Comparison of ENCODE assay signal across 8 cellular contexts in genomic region chr4:65007841-65008439, GRCh38.
DNase-seq lines count a peak whose midpoint lies in the region; ATAC-seq, FAIRE-seq and TF ChIP-seq lines count a peak whose summit lies in the region.

No MANE protein-coding gene starts in this region.

- peak; percentile 58 for TF ChIP-seq RAD21 in GM12878 (IDR thresholded peaks at IDR 0.05; ENCODE audit: insufficient read depth, low read depth, low read length)

- TF ChIP-seq CTCF in AG04450 (IDR thresholded peaks at IDR 0.05; ENCODE audit: low read depth, low read length) (0 out of 2 replicates have a peak, but pooled peaks have one; percentile 7), GM12875 (IDR thresholded peaks at IDR 0.05; ENCODE audit: borderline replicate concordance, insufficient read depth, low read depth, low read length) (0 out of 2 replicates have a peak, but pooled peaks have one; percentile 24), GM12878 (IDR thresholded peaks at IDR 0.05 in 2 of 3, conservative IDR thresholded peaks at IDR 0.05 in 1 of 3; ENCODE audit: control insufficient read depth in 2 of 3, extremely low read depth in 1 of 3, insufficient read depth in 1 of 3, low read depth in 3 of 3, low read length in 3 of 3) (peak; percentile 33 to 44 (median 35); a peak in 4 of 6 replicates)

- H2BK15ac ChIP-seq in mesenchymal stem cell (ENCODE audit: low read depth, poor library complexity, severe bottlenecking), result no peak overlapping the region

- no peaks in the 10 kb centered on the region for H3K79me2 ChIP-seq in GM12878 (ENCODE audit: control insufficient read depth, insufficient read depth, low read length)

- SMC1A ChIA-PET in GM12878 (lab: Charles Lee; ENCODE audit: uncharacterized antibody, unreplicated experiment), result interaction anchor here (1.0 kb wide), 1 partner anchor 29 kb away, joined by 3 read pairs; no protein-coding TSS in a partner anchor

- no peak for TF ChIP-seq POLR2A in GM12878 (IDR thresholded peaks at IDR 0.05; ENCODE audit: low read depth, low read length)

- H2AK5ac ChIP-seq in mesenchymal stem cell (ENCODE audit: low read length, severe bottlenecking), result no peak overlapping the region

- no peak overlapping the region for H3K23ac ChIP-seq in mesenchymal stem cell (ENCODE audit: low read length in 2 of 2)

- DNase-seq in AG04450 (ENCODE audit: low read depth, low spot score) (no peak), NCI-H1417 (lab: John Stamatoyannopoulos, UW) (peak; percentile 9 to 75 (median 60)), GM12878 (ENCODE audit: low read depth, low spot score) (no peak), mesenchymal stem cell (peak; percentile 42), cerebellum (ENCODE audit: low spot score) (no peak)

- no peaks in the 10 kb centered on the region for H4K20me1 ChIP-seq in GM12878 (ENCODE audit: control insufficient read depth, insufficient read depth)

- H2AFZ ChIP-seq in GM12878 (ENCODE audit: control insufficient read depth, low read depth, low read length) (no peak overlapping the region), mesenchymal stem cell (ENCODE audit: low read depth, low read length) (no peak overlapping the region)

- BruUV-seq in GM12878 (replicated peaks; lab: Mats Ljungman, UMichigan), result no TSS peak

- WGBS in GM12878 (ENCODE audit: insufficient coverage, insufficient replicate concordance, low lambda C conversion rate, missing lambda C conversion rate), result 11% methylated on average over 5 of the region's 5 CpGs
- WGBS in mesenchymal stem cell, result 80% methylated on average over 2 of the region's 5 CpGs

- H2BK12ac ChIP-seq in mesenchymal stem cell (ENCODE audit: low read length in 2 of 2), result no peak overlapping the region

- H3K4me3 ChIP-seq in AG04450 (ENCODE audit: low read depth, low read length) (no peak overlapping the region), GM12875 (ENCODE audit: low read depth, low read length) (no peak overlapping the region), GM12878 (no peak overlapping the region), mesenchymal stem cell (ENCODE audit: insufficient read depth in 1 of 2, low read depth in 1 of 2, low read length in 2 of 2) (no peak overlapping the region)

- H3K9me3 ChIP-seq in AG04450 (ENCODE audit: control insufficient read depth, insufficient read depth, low read length) (no peaks in the 10 kb centered on the region), GM12878 (replicated peaks; ENCODE audit: control insufficient read depth, insufficient read depth, low read length) (no peaks in the 10 kb centered on the region), mesenchymal stem cell (ENCODE audit: control insufficient read depth, low read length) (no peaks in the 10 kb centered on the region)

- in situ Hi-C loops in GM12878 (cut with MboI), result no loop called here

- no peak overlapping the region for H4K8ac ChIP-seq in mesenchymal stem cell (ENCODE audit: low read length)

- no peak for FAIRE-seq in GM12878 (lab: Jason Lieb, UNC)

- no peak overlapping the region for H4K91ac ChIP-seq in mesenchymal stem cell (ENCODE audit: low read length)

- intact Hi-C loops in GM12878 (cut with micrococcal nuclease; ENCODE audit: unreplicated experiment), result no loop called here

- ATAC-seq in GM12878 (peak; percentile 71), HG03108 (IDR thresholded peaks at IDR 0.05; ENCODE audit: unreplicated experiment) (no peak)
- no peak for ATAC-seq in activated CD4-positive, CD25-positive, alpha-beta regulatory T cell treated with anti-CD3 and anti-CD28 coated beads, Interleukin-2, amount 50 U/mL, for 24 hours

- H3K18ac ChIP-seq in mesenchymal stem cell (ENCODE audit: low read depth in 1 of 2, low read length in 2 of 2), result no peak overlapping the region

- H3K4me1 ChIP-seq in GM12878 (ENCODE audit: control insufficient read depth, insufficient read depth, low read length), result no peaks in the 10 kb centered on the region
- no peaks in the 10 kb centered on the region for H3K4me1 ChIP-seq in mesenchymal stem cell (ENCODE audit: control insufficient read depth, insufficient read depth, low read depth, low read length)

- no peak overlapping the region for H2BK120ac ChIP-seq in mesenchymal stem cell (ENCODE audit: low read depth, low read length)

- POLR2A ChIA-PET in AG04450 (lab: Yijun Ruan, JAX) (no interaction called here), GM12878 (lab: Charles Lee) (no interaction called here)

- H3K27me3 ChIP-seq in AG04450 (ENCODE audit: control insufficient read depth, insufficient read depth, low read length), result no peaks in the 10 kb centered on the region
- H3K27me3 ChIP-seq in GM12878 (replicated peaks in 1 of 2; ENCODE audit: control insufficient read depth in 2 of 2, insufficient read depth in 2 of 2, low read length in 1 of 2), result no peaks in the 10 kb centered on the region
- no peaks in the 10 kb centered on the region for H3K27me3 ChIP-seq in mesenchymal stem cell (ENCODE audit: control insufficient read depth in 1 of 2, insufficient read depth in 1 of 2, low read length in 2 of 2)

- CTCF ChIA-PET in AG04450 (lab: Charles Lee) (no interaction called here), GM12878 (lab: Yijun Ruan, JAX) (interaction anchor here (0.7 to 1.7 kb wide), 2 partner anchors 15 to 20 kb away, joined by 3 to 6 read pairs; no protein-coding TSS in a partner anchor)

- H2BK5ac ChIP-seq in mesenchymal stem cell (ENCODE audit: low read depth, low read length, poor library complexity, severe bottlenecking), result no peak overlapping the region

- no peak overlapping the region for H3K14ac ChIP-seq in mesenchymal stem cell (ENCODE audit: low read length in 2 of 2)

- no peak overlapping the region for H3K9ac ChIP-seq in GM12878 (ENCODE audit: control insufficient read depth, insufficient read depth, low read length)
- no peak overlapping the region for H3K9ac ChIP-seq in mesenchymal stem cell (ENCODE audit: low read length)

- H3K27ac ChIP-seq in AG04450 (ENCODE audit: low read depth, low read length), result no peak overlapping the region
- H3K27ac ChIP-seq in GM12878 (ENCODE audit: control insufficient read depth, insufficient read depth), result no peak overlapping the region
- H3K27ac ChIP-seq in mesenchymal stem cell (ENCODE audit: low read length, poor library complexity, severe bottlenecking), result no peak overlapping the region

- no peaks in the 10 kb centered on the region for H3K79me1 ChIP-seq in mesenchymal stem cell (replicated peaks; ENCODE audit: low read length, poor library complexity, severe bottlenecking)

- H3K4me2 ChIP-seq in GM12878 (ENCODE audit: control insufficient read depth, insufficient read depth) (no peak overlapping the region), mesenchymal stem cell (ENCODE audit: low read length, poor library complexity, severe bottlenecking) (no peak overlapping the region)

- no peaks in the 10 kb centered on the region for H3K36me3 ChIP-seq in GM12878 (ENCODE audit: control insufficient read depth in 2 of 2, insufficient read depth in 2 of 2, low read length in 1 of 2)
- no peaks in the 10 kb centered on the region for H3K36me3 ChIP-seq in mesenchymal stem cell (ENCODE audit: control insufficient read depth in 1 of 2, insufficient read depth in 2 of 2, low read depth in 1 of 2, low read length in 2 of 2)

- RAD21 ChIA-PET in GM12878 (lab: Charles Lee; ENCODE audit: unreplicated experiment), result no interaction called here

- no peak for TF ChIP-seq EP300 in GM12878 (IDR thresholded peaks at IDR 0.05; ENCODE audit: borderline replicate concordance in 1 of 2, control insufficient read depth in 1 of 2, low read depth in 2 of 2, low read length in 2 of 2)

- H3K4ac ChIP-seq in mesenchymal stem cell (ENCODE audit: low read depth in 1 of 2, low read length in 2 of 2), result no peak overlapping the region

TF ChIP-seq in GM12878, 131 proteins besides CTCF, POLR2A, EP300 and RAD21:
- TF ChIP-seq SMC3 (IDR thresholded peaks at IDR 0.05; ENCODE audit: borderline replicate concordance, low read length) (peak; percentile 39; the same call in 1 of the 2 replicates), KAT2A (conservative IDR thresholded peaks at IDR 0.05; ENCODE audit: control insufficient read depth, low read depth, low read length) (no peak)

Comparison
In these comparisons a context has a peak if more than half of its experiments do, and no peak if none do; other contexts are left out.
1. DNase-seq: peak in NCI-H1417 (3 of 3) and mesenchymal stem cell (single experiment); none in AG04450 (single experiment), GM12878 (single experiment) and cerebellum (single experiment).
2. Peak in every context shown above with its lines, with median percentiles within 50 percentile points of each other: CTCF ChIP-seq.